11 cellular contexts compared by ENCODE assay signal in the genomic region with DNA sequence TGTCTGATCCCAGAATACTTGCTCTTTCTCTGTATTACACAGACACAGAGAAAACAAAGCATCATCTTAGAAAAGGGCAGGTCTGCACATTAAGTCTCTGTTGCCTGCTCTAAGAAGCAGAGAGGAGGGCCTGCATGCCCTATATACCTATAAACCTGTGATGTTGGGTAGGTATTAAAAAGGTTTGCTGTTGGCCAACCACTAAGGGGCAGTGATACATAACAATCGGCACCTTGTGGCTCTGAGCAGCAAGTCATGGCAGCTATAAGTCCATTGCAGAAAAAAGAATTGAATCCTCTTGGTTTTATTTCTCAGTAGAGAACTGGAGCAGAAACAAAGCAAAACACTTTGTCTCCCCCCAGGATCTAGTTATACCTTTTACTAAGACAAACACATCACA.
DNase-seq lines count a peak whose midpoint lies in the region; ATAC-seq, FAIRE-seq and TF ChIP-seq lines count a peak whose summit lies in the region.
"Had no signal": no experiment of that assay in that cellular context is flagged by ENCODE, and none has a peak within 500 bp of the region (broad histone marks: within the 10 kb centered on the region; RNA-seq: fewer than 3 reads in every experiment).

No MANE protein-coding gene starts in this region.

- TF ChIP-seq RAD21 in IMR-90 (IDR thresholded peaks at IDR 0.05; ENCODE audit: low read length) = peak; percentile 78

- no peak overlapping the region for H3K23ac ChIP-seq in IMR-90 (ENCODE audit: low read depth, low read length)

- FAIRE-seq in H54 (lab: Jason Lieb, UNC) = no peak

- no peak overlapping the region for H2BK15ac ChIP-seq in IMR-90 (ENCODE audit: low read depth, low read length)

- H4K91ac ChIP-seq in IMR-90 (ENCODE audit: insufficient read depth, low read depth, low read length) = no peak overlapping the region

- in situ Hi-C loops in IMR-90 (cut with MboI; ENCODE audit: low sequenced_read_pairs) = no loop called here

- peak; percentile 55 for ATAC-seq in IMR-90 (ENCODE audit: low read depth)
- no peak for ATAC-seq in GM18511 (IDR thresholded peaks at IDR 0.05; ENCODE audit: unreplicated experiment)
- no peak for ATAC-seq in GM21786 (IDR thresholded peaks at IDR 0.05; ENCODE audit: unreplicated experiment)
- ATAC-seq: activated naive CD8-positive, alpha-beta T cell treated with anti-CD3 and anti-CD28 coated beads, Interleukin-2, amount 50 U/mL, for 24 hours; naive thymus-derived CD4-positive, alpha-beta T cell had no signal

- WGBS in IMR-90 (ENCODE audit: extremely low coverage in 2 of 2, insufficient read length in 1 of 2), 2 experiments = no CpG with 5 or more reads among the region's 1 CpG
- no CpG with 5 or more reads among the region's 1 CpG for WGBS in iPS DF 6.9 (ENCODE audit: insufficient coverage, insufficient read length)

- H3K4me2 ChIP-seq in IMR-90 (ENCODE audit: low read depth, low read length) = no peak overlapping the region

- TF ChIP-seq CTCF in A673 (conservative IDR thresholded peaks at IDR 0.05; ENCODE audit: low read depth, low read length) (peak; percentile 48), IMR-90 (conservative IDR thresholded peaks at IDR 0.05; ENCODE audit: low read depth, low read length) (peak; percentile 55)

- BruUV-seq in A673 (replicated peaks; lab: Mats Ljungman, UMichigan) = no TSS peak
- BruUV-seq in IMR-90 (replicated peaks; lab: Mats Ljungman, UMichigan) = no TSS peak

- no peaks in the 10 kb centered on the region for H3K9me1 ChIP-seq in IMR-90 (ENCODE audit: insufficient read depth, low read length)

- H3K4ac ChIP-seq in IMR-90 (ENCODE audit: low read depth, low read length) = no peak overlapping the region

- dilution Hi-C loops in IMR-90 (cut with HindIII; ENCODE audit: low sequenced_read_pairs, unreplicated experiment) = no loop called here

- POLR2A ChIA-PET in A673 (lab: Charles Lee; ENCODE audit: low non-redundant PET) = no interaction called here
- POLR2A ChIA-PET in IMR-90 (lab: Charles Lee; ENCODE audit: unreplicated experiment) = no interaction called here

- H3K18ac ChIP-seq in IMR-90 (ENCODE audit: low read depth, low read length) = no peak overlapping the region

- no peak overlapping the region for H2AK5ac ChIP-seq in IMR-90 (ENCODE audit: low read depth, low read length)

- H3K36me3 ChIP-seq in A673 (ENCODE audit: insufficient read depth, low read length, poor library complexity, severe bottlenecking) (no peaks in the 10 kb centered on the region), IMR-90 (ENCODE audit: control insufficient read depth, insufficient read depth, low read length) (no peaks in the 10 kb centered on the region), iPS DF 6.9 (ENCODE audit: control insufficient read depth, insufficient read depth, low read length) (no peaks in the 10 kb centered on the region)

- H2AK9ac ChIP-seq in IMR-90 (replicated peaks; ENCODE audit: low read depth, low read length, poor library complexity) = no peak overlapping the region

- no peak overlapping the region for H3K27ac ChIP-seq in A673 (ENCODE audit: low read depth, low read length, poor library complexity, severe bottlenecking)
- H3K27ac ChIP-seq in IMR-90 (ENCODE audit: insufficient read depth, low read length) = no peak overlapping the region
- H3K27ac ChIP-seq in iPS DF 6.9 (ENCODE audit: low read length) = no peak overlapping the region

- H2AFZ ChIP-seq in IMR-90 (replicated peaks; ENCODE audit: low read length, poor library complexity) = no peak overlapping the region

- no peak for TF ChIP-seq POLR2A in IMR-90 (IDR thresholded peaks at IDR 0.05; ENCODE audit: low read depth, low read length)
- TF ChIP-seq POLR2A in H54 (IDR thresholded peaks at IDR 0.05; ENCODE audit: low read depth, low read length) = no peak

- H3K27me3 ChIP-seq in A673 (replicated peaks; ENCODE audit: insufficient read depth, low read depth, low read length, poor library complexity) (no peaks in the 10 kb centered on the region), IMR-90 (ENCODE audit: control insufficient read depth, insufficient read depth, low read length) (no peaks in the 10 kb centered on the region), iPS DF 6.9 (ENCODE audit: control insufficient read depth, insufficient read depth, low read length) (no peaks in the 10 kb centered on the region)

- H3K56ac ChIP-seq in IMR-90 (ENCODE audit: extremely low read depth, insufficient read depth, low read length) = no peak overlapping the region

- H3K4me1 ChIP-seq in A673 (ENCODE audit: insufficient read depth, low read length, poor library complexity, severe bottlenecking) (peaks cover 31% of the 10 kb centered on the region), IMR-90 (ENCODE audit: control insufficient read depth, insufficient read depth, low read length) (peaks cover 7% of the 10 kb centered on the region; the same call in 1 of the 2 replicates), iPS DF 6.9 (ENCODE audit: control insufficient read depth, insufficient read depth, low read length) (peaks cover 1% of the 10 kb centered on the region; the same call in 1 of the 2 replicates)

- intact Hi-C loops in A673 (cut with micrococcal nuclease; ENCODE audit: unreplicated experiment) = loop anchor here (5.0 to 10.0 kb wide), 2 partner anchors 297 to 360 kb away; no protein-coding TSS in a partner anchor
- intact Hi-C loops in IMR-90 (cut with micrococcal nuclease) = no loop called here

- no peak overlapping the region for H2BK120ac ChIP-seq in IMR-90 (ENCODE audit: low read depth, low read length)

- CTCF ChIA-PET in A673 (lab: Charles Lee) = no interaction called here
- CTCF ChIA-PET in IMR-90 (lab: Yijun Ruan, JAX) = interaction anchor here (0.5 kb wide), 1 partner anchor 526 kb away, joined by 3 read pairs; no protein-coding TSS in a partner anchor

- no peak overlapping the region for H2BK20ac ChIP-seq in IMR-90 (ENCODE audit: low read depth, low read length)

- H3K79me1 ChIP-seq in IMR-90 (ENCODE audit: low read depth in 1 of 2, low read length in 2 of 2) = no peaks in the 10 kb centered on the region

- H4K5ac ChIP-seq in IMR-90 (ENCODE audit: low read depth, low read length) = no peak overlapping the region; the same call in 1 of the 2 replicates

- no peaks in the 10 kb centered on the region for H3K9me3 ChIP-seq in A673 (ENCODE audit: low read depth, low read length, poor library complexity, severe bottlenecking)
- no peaks in the 10 kb centered on the region for H3K9me3 ChIP-seq in IMR-90 (ENCODE audit: control insufficient read depth, insufficient read depth, low read length)
- H3K9me3 ChIP-seq in iPS DF 6.9 (ENCODE audit: control insufficient read depth, insufficient read depth, low read length) = no peaks in the 10 kb centered on the region

- no peak overlapping the region for H3K9ac ChIP-seq in IMR-90 (ENCODE audit: low read depth, low read length)

- DNase-seq in A673 (ENCODE audit: low spot score) (peak; percentile 45), IMR-90 (peak; percentile 67), SW480 (ENCODE audit: low spot score) (peak; percentile 17), iPS DF 6.9 (ENCODE audit: low read depth, low spot score) (peak; percentile 20), H54 (ENCODE audit: insufficient read length, low spot score) (no peak)
- DNase-seq in stimulated activated CD4-positive, alpha-beta T cell treated with anti-CD3 and anti-CD28 coated beads, Interleukin-4, amount 100 ng/mL, for 24 hours = no peak
- DNase-seq: activated naive CD8-positive, alpha-beta T cell treated with anti-CD3 and anti-CD28 coated beads, Interleukin-2, amount 50 U/mL, for 24 hours; DMS153; naive thymus-derived CD4-positive, alpha-beta T cell had no signal

- H4K20me1 ChIP-seq in IMR-90 (ENCODE audit: insufficient read depth, low read length) = no peaks in the 10 kb centered on the region

- H3K4me3 ChIP-seq in A673 (ENCODE audit: low read depth, low read length, poor library complexity, severe bottlenecking) (no peak overlapping the region), IMR-90 (ENCODE audit: insufficient read depth, low read depth, low read length) (no peak overlapping the region), iPS DF 6.9 (ENCODE audit: low read length) (no peak overlapping the region)

- H2BK5ac ChIP-seq in IMR-90 (ENCODE audit: low read depth, low read length, poor library complexity, severe bottlenecking) = no peak overlapping the region

- H4K8ac ChIP-seq in IMR-90 (ENCODE audit: low read depth in 2 of 2, low read length in 2 of 2) = no peak overlapping the region

- H3K14ac ChIP-seq in IMR-90 (replicated peaks; ENCODE audit: low read depth, low read length) = no peak overlapping the region

TF ChIP-seq in IMR-90, 13 proteins besides CTCF, POLR2A, EP300 and RAD21:
- TF ChIP-seq SMC3 (IDR thresholded peaks at IDR 0.05; ENCODE audit: low read depth, low read length) (peak; percentile 56), NFE2L2 (IDR thresholded peaks at IDR 0.05; ENCODE audit: low read depth, low read length) (no peak)

Comparison
In these comparisons a context has a peak if more than half of its experiments do, and no peak if none do; other contexts are left out.
1. DNase-seq: peak in A673 (single experiment), IMR-90 (single experiment), SW480 (single experiment) and iPS DF 6.9 (single experiment); none in stimulated activated CD4-positive, alpha-beta T cell treated with anti-CD3 and anti-CD28 coated beads, Interleukin-4, amount 100 ng/mL, for 24 hours (single experiment) and H54 (single experiment).